In the genomic region with DNA sequence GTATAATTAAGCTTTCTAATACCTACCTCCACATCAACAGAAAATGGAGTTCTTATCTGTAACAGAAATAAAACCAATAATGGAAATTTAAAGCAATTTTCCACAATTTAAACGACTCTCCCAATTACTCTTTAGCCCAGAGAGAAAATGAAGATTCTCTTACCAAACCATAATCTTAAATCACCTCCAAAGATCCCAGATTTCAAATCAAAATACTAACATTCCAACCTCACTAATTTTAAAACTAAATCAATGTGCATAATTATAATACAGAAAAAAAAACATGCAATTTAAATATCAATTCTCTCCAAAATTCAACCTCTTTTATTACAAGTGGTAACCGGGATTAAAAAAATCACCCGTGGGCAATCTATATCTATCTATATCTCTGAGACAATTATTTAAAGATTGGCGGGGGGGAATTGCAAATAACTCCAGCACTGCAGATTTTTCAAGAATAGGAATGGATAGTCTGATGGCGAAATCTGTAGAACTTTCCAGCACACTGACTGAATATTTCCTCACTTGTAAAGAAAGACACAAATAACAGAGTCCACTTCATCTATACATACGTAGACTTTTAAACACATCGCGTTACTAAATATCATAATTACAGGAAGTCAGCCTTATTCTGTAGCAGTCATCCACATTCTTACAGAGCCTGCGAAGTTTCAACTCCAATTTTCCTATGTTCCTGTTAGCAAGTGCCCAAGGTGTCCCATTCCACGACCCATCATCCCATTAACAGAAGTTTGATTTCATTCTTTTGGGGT, we compare ENCODE assay signal across 1 cellular context.
TF ChIP-seq lines count a peak whose summit lies in the region.

No MANE protein-coding gene starts in this region.

TF ChIP-seq in SK-N-SH, 30 proteins besides CTCF, POLR2A, EP300 and RAD21 (continued from another document):
- no peak for TF ChIP-seq NFIC (IDR thresholded peaks at IDR 0.05; ENCODE audit: borderline replicate concordance)
